Comparison of ENCODE assay signal across 8 cellular contexts in the genomic region with DNA sequence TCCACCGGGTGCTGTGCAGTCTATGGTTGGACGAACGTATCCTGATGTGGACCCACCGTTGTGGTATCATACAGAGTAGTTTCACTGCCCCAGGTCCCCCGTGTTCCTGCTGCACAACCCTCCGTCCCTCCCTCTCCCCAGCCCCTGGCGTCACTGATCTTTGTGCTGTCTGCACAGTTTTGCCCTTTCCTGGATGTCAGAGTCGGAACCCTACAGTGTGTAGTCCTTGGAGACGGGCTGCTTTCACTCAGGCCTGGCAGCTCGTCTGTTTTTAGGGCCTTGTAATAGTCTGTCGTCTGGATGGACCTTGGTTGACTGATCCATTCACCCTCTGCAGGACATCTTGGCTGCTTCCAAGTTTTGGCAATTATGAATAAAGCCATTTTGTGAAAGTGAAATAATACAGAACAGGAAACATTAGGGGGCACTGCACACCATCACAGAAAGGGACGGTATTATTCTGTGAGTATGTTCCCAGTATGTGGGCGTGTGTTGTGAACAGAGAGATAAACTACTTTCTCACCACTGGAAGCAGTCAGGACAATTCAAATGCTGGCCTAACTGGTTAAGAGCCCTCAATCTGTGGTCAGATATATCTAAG.
DNase-seq lines count a peak whose midpoint lies in the region; ATAC-seq and TF ChIP-seq lines count a peak whose summit lies in the region.
"Not testable (repeated sequence)": the region's sequence is repeated elsewhere in the genome, so short reads cannot be mapped to it uniquely, and the experiment has no call there.

No MANE protein-coding gene starts in this region.

- not testable (repeated sequence) for H3K36me3 Mint-ChIP-seq in T-helper 2 cell treated with Interferon-gamma antibody and Interleukin-4, amounts not matched to agents 5 μg/mL and 100 μg/mL, for 36 hours (ENCODE audit: low read depth); memory B cell

- H3K27me3 ChIP-seq in skeletal muscle tissue (ENCODE audit: control insufficient read depth in 3 of 3, insufficient read depth in 3 of 3, low read length in 3 of 3) = not testable (repeated sequence)

- H3K27me3 Mint-ChIP-seq in T-helper 2 cell treated with Interferon-gamma antibody and Interleukin-4, amounts not matched to agents 5 μg/mL and 100 μg/mL, for 36 hours (ENCODE audit: low read depth); memory B cell: not testable (repeated sequence)

- TF ChIP-seq CTCF in GM13977 (IDR thresholded peaks at IDR 0.05; ENCODE audit: extremely low read depth, insufficient read depth, missing control alignments) (peak; percentile 66), astrocyte of the spinal cord (IDR thresholded peaks at IDR 0.05; ENCODE audit: low read depth, low read length) (peak; percentile 55)

- H3K9me3 Mint-ChIP-seq in T-helper 2 cell treated with Interferon-gamma antibody and Interleukin-4, amounts not matched to agents 5 μg/mL and 100 μg/mL, for 36 hours; memory B cell: not testable (repeated sequence)

- H3K27ac Mint-ChIP-seq in T-helper 2 cell treated with Interferon-gamma antibody and Interleukin-4, amounts not matched to agents 5 μg/mL and 100 μg/mL, for 36 hours = peak overlapping the region; percentile 65
- peak overlapping the region; percentile 60 for H3K27ac Mint-ChIP-seq in memory B cell

- H3K4me3 ChIP-seq in astrocyte of the spinal cord (ENCODE audit: low read depth, low read length); skeletal muscle tissue (ENCODE audit: low read length in 3 of 3): not testable (repeated sequence)

- not testable (repeated sequence) for H3K9me3 ChIP-seq in skeletal muscle tissue (ENCODE audit: control insufficient read depth in 3 of 3, low read length in 3 of 3)

- peak overlapping the region; percentile 92 for H3K27ac ChIP-seq in skeletal muscle tissue (ENCODE audit: low read depth, low read length)

- in situ Hi-C loops in GM13977 (cut with MboI; ENCODE audit: low pct_unique_long_range_greater_than_20kb, low sequenced_read_pairs, unreplicated experiment); astrocyte of the spinal cord (cut with HindIII; ENCODE audit: low sequenced_read_pairs): not testable (repeated sequence)

- H3K4me1 Mint-ChIP-seq in T-helper 2 cell treated with Interferon-gamma antibody and Interleukin-4, amounts not matched to agents 5 μg/mL and 100 μg/mL, for 36 hours (ENCODE audit: low read depth) = peaks cover 42% of the 10 kb centered on the region
- peaks cover 31% of the 10 kb centered on the region for H3K4me1 Mint-ChIP-seq in memory B cell

- peak; percentile 77 for ATAC-seq in memory B cell (ENCODE audit: low read depth)

- peaks cover 55 to 76% (median 69%) of the 10 kb centered on the region in 3 donors for H3K4me1 ChIP-seq in skeletal muscle tissue (ENCODE audit: control insufficient read depth in 3 of 3, insufficient read depth in 3 of 3, low read length in 3 of 3)

- H3K4me3 Mint-ChIP-seq in T-helper 2 cell treated with Interferon-gamma antibody and Interleukin-4, amounts not matched to agents 5 μg/mL and 100 μg/mL, for 36 hours; memory B cell: not testable (repeated sequence)

- peak overlapping the region in 2 of 3 donors; percentile 51 to 65 for H3K9ac ChIP-seq in skeletal muscle tissue (ENCODE audit: low read depth in 1 of 3, low read length in 3 of 3)

- not testable (repeated sequence) for H3K36me3 ChIP-seq in skeletal muscle tissue (ENCODE audit: control insufficient read depth in 3 of 3, insufficient read depth in 3 of 3, low read length in 3 of 3)

- DNase-seq in AML-193 (lab: John Stamatoyannopoulos, UW) (peak; percentile 77 to 82), GM13977 (ENCODE audit: low spot score) (peak; percentile 85), NCI-H1092 treated with DMSO at 0.1 percent for 48 hours (lab: John Stamatoyannopoulos, UW) (peak; percentile 25), astrocyte of the spinal cord (ENCODE audit: low read depth, low spot score) (peak; percentile 88), fibroblast of the conjunctiva (ENCODE audit: low read depth) (peak; percentile 79), memory B cell (ENCODE audit: low spot score in 2 of 2) (peak in 1 of 2 donors; percentile 40)
- peak; percentile 59 for DNase-seq in T-helper 2 cell treated with Interferon-gamma antibody and Interleukin-4, amounts not matched to agents 5 μg/mL and 100 μg/mL, for 36 hours (ENCODE audit: low spot score)
